Comparison of ENCODE assay signal across 2 cellular contexts in the genomic region with DNA sequence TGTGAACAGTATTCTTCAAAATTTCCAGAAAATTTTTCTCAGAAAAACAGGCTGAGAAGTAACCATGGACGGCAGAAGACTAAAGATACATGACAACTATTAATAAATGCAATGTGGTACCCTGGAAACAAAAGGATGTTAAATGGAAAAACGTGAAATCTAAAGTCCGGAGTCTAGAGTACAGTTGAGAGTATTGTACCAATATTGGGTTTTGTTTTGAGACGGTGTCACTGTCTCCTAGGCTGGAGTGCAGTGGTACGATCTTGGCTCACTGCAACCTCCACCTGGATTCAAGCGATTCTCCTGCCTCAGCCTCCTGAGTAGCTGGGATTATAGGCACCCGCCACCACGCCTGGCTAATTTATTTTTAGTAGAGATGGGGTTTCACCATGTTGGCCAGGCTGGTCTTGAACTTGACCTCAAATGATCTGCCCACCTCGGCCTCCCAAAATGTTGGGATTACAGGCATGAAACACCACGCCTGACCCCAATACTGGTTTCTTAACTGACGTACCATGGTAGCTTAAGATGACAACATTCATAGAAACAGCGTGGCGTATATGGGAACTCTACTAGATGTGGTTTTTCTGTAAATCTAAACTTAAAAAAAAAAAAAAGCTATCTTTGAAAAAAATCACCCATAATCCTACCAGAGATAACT.
TF ChIP-seq lines count a peak whose summit lies in the region.

No MANE protein-coding gene starts in this region.

TF ChIP-seq in HCT116, 20 proteins besides CTCF, POLR2A, EP300 and RAD21:
- peak; percentile 51 for TF ChIP-seq POLR2AphosphoS5 (IDR thresholded peaks at IDR 0.05; ENCODE audit: low read depth, low read length)
- no peak for TF ChIP-seq CBX3 (IDR thresholded peaks at IDR 0.05; ENCODE audit: low read depth)

TF ChIP-seq in K562, 482 proteins besides CTCF, POLR2A, EP300 and RAD21 (continues in another document):
- TF ChIP-seq HCFC1 (IDR thresholded peaks at IDR 0.05; ENCODE audit: low read depth, low read length) = no peak
- no peak for TF ChIP-seq ZNF311 (CRISPR knock-in tag; IDR thresholded peaks at IDR 0.05)
- peak; percentile 63 for TF ChIP-seq POLR2B (IDR thresholded peaks at IDR 0.05; ENCODE audit: low read depth, partially characterized antibody)
- TF ChIP-seq ZFP30 (CRISPR knock-in tag; IDR thresholded peaks at IDR 0.05; ENCODE audit: borderline replicate concordance) = no peak
- TF ChIP-seq THRAP3 (IDR thresholded peaks at IDR 0.05; ENCODE audit: borderline replicate concordance) = peak; percentile 90
- TF ChIP-seq HMGN3 (IDR thresholded peaks at IDR 0.05; ENCODE audit: borderline replicate concordance, extremely low read depth, insufficient read length, low read depth, low read length) = no peak
- TF ChIP-seq, protein P1, sequence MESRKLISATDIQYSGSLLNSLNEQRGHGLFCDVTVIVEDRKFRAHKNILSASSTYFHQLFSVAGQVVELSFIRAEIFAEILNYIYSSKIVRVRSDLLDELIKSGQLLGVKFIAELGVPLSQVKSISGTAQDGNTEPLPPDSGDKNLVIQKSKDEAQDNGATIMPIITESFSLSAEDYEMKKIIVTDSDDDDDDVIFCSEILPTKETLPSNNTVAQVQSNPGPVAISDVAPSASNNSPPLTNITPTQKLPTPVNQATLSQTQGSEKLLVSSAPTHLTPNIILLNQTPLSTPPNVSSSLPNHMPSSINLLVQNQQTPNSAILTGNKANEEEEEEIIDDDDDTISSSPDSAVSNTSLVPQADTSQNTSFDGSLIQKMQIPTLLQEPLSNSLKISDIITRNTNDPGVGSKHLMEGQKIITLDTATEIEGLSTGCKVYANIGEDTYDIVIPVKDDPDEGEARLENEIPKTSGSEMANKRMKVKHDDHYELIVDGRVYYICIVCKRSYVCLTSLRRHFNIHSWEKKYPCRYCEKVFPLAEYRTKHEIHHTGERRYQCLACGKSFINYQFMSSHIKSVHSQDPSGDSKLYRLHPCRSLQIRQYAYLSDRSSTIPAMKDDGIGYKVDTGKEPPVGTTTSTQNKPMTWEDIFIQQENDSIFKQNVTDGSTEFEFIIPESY (CRISPR knock-in tag; IDR thresholded peaks at IDR 0.05) = 0 out of 2 replicates have a peak, but pooled peaks have one; percentile 13
- no peak for TF ChIP-seq ZNF175 (CRISPR knock-in tag; IDR thresholded peaks at IDR 0.05; ENCODE audit: low read depth)
- TF ChIP-seq SIN3A (IDR thresholded peaks at IDR 0.05; ENCODE audit: borderline replicate concordance in 2 of 2, control insufficient read depth in 1 of 2, low read depth in 2 of 2, low read length in 2 of 2) = peak in 1 of 2 experiments; percentile 20; a peak in 1 of 4 replicates
- TF ChIP-seq THAP7 (CRISPR knock-in tag; IDR thresholded peaks at IDR 0.05) = no peak
- no peak for TF ChIP-seq CBX8 (IDR thresholded peaks at IDR 0.05; ENCODE audit: borderline replicate concordance, extremely low read depth, low read depth, low read length, poor library complexity, severe bottlenecking)
- no peak for TF ChIP-seq HNRNPH1 (optimal IDR thresholded peaks at IDR 0.05; ENCODE audit: low read depth, low read length)
- TF ChIP-seq, protein P2, sequence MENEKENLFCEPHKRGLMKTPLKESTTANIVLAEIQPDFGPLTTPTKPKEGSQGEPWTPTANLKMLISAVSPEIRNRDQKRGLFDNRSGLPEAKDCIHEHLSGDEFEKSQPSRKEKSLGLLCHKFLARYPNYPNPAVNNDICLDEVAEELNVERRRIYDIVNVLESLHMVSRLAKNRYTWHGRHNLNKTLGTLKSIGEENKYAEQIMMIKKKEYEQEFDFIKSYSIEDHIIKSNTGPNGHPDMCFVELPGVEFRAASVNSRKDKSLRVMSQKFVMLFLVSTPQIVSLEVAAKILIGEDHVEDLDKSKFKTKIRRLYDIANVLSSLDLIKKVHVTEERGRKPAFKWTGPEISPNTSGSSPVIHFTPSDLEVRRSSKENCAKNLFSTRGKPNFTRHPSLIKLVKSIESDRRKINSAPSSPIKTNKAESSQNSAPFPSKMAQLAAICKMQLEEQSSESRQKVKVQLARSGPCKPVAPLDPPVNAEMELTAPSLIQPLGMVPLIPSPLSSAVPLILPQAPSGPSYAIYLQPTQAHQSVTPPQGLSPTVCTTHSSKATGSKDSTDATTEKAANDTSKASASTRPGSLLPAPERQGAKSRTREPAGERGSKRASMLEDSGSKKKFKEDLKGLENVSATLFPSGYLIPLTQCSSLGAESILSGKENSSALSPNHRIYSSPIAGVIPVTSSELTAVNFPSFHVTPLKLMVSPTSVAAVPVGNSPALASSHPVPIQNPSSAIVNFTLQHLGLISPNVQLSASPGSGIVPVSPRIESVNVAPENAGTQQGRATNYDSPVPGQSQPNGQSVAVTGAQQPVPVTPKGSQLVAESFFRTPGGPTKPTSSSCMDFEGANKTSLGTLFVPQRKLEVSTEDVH (IDR thresholded peaks at IDR 0.05; ENCODE audit: low read depth, partially characterized antibody) = no peak
- TF ChIP-seq XRCC4 (IDR thresholded peaks at IDR 0.05; ENCODE audit: extremely low read depth, insufficient read depth, insufficient read length) = no peak
- TF ChIP-seq NUFIP1 (IDR thresholded peaks at IDR 0.05; ENCODE audit: partially characterized antibody) = no peak
- no peak for TF ChIP-seq RBM25 (IDR thresholded peaks at IDR 0.05; ENCODE audit: low read depth, low read length, severe bottlenecking)
- TF ChIP-seq MECOM (CRISPR knock-in tag; IDR thresholded peaks at IDR 0.05) = no peak
- TF ChIP-seq NEUROD1 (IDR thresholded peaks at IDR 0.05; ENCODE audit: borderline replicate concordance, low read depth, low read length, partially characterized antibody) = no peak
- TF ChIP-seq ZNF518B (CRISPR knock-in tag; IDR thresholded peaks at IDR 0.05) = no peak
- no peak for TF ChIP-seq EGR1 (conservative IDR thresholded peaks at IDR 0.05)
- TF ChIP-seq ADNP (tag; IDR thresholded peaks at IDR 0.05) = no peak
- no peak for TF ChIP-seq NCOA2 (IDR thresholded peaks at IDR 0.05; ENCODE audit: partially characterized antibody in 2 of 2)
- TF ChIP-seq ZNF57 (CRISPR knock-in tag; IDR thresholded peaks at IDR 0.05) = no peak
- no peak for TF ChIP-seq ZNF253 (CRISPR knock-in tag; conservative IDR thresholded peaks at IDR 0.05)
- no peak for TF ChIP-seq ZNF695 (CRISPR knock-in tag; IDR thresholded peaks at IDR 0.05)
- TF ChIP-seq GTF3C2 (IDR thresholded peaks at IDR 0.05; ENCODE audit: borderline replicate concordance, extremely low read depth, insufficient read length) = no peak
- TF ChIP-seq BCLAF1 (IDR thresholded peaks at IDR 0.05; ENCODE audit: borderline replicate concordance in 1 of 2, control insufficient read depth in 1 of 2, low read depth in 2 of 2, low read length in 1 of 2) = peak in 1 of 2 experiments; percentile 49; a peak in 1 of 4 replicates
- TF ChIP-seq GATAD2B (IDR thresholded peaks at IDR 0.05; ENCODE audit: borderline replicate concordance) = no peak
- TF ChIP-seq L3MBTL2 (IDR thresholded peaks at IDR 0.05) = no peak
- no peak for TF ChIP-seq ZNF778 (CRISPR knock-in tag; IDR thresholded peaks at IDR 0.05)
- no peak for TF ChIP-seq MIER1 (IDR thresholded peaks at IDR 0.05; ENCODE audit: low read depth)
- TF ChIP-seq BCL6 (CRISPR knock-in tag; IDR thresholded peaks at IDR 0.05) = no peak
- peak; percentile 57 for TF ChIP-seq SUPT5H (IDR thresholded peaks at IDR 0.05)
- TF ChIP-seq NCOR1 (IDR thresholded peaks at IDR 0.05) = peak; percentile 8; the same call in 1 of the 2 replicates
- TF ChIP-seq DACH1 (IDR thresholded peaks at IDR 0.05; ENCODE audit: partially characterized antibody) = no peak
- TF ChIP-seq, protein P3, sequence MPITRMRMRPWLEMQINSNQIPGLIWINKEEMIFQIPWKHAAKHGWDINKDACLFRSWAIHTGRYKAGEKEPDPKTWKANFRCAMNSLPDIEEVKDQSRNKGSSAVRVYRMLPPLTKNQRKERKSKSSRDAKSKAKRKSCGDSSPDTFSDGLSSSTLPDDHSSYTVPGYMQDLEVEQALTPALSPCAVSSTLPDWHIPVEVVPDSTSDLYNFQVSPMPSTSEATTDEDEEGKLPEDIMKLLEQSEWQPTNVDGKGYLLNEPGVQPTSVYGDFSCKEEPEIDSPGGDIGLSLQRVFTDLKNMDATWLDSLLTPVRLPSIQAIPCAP (CRISPR knock-in tag; IDR thresholded peaks at IDR 0.05; ENCODE audit: borderline replicate concordance) = no peak
- TF ChIP-seq SAFB (IDR thresholded peaks at IDR 0.05; ENCODE audit: borderline replicate concordance, low read depth, low read length) = no peak
- no peak for TF ChIP-seq SOX6 (IDR thresholded peaks at IDR 0.05)
- TF ChIP-seq POLR2AphosphoS5 (IDR thresholded peaks at IDR 0.05; ENCODE audit: control insufficient read depth, insufficient read depth, low read depth, low read length) = 0 out of 2 replicates have a peak, but pooled peaks have one; percentile 42
- no peak for TF ChIP-seq MYC (IDR thresholded peaks at IDR 0.05; ENCODE audit: low read depth, low read length)
- TF ChIP-seq MYC (CRISPR knock-in tag; IDR thresholded peaks at IDR 0.05; ENCODE audit: borderline replicate concordance, low read depth) = no peak
- TF ChIP-seq SPI1 (IDR thresholded peaks at IDR 0.05; ENCODE audit: borderline replicate concordance, low read depth, low read length) = no peak
- TF ChIP-seq MEF2A (IDR thresholded peaks at IDR 0.05; ENCODE audit: control insufficient read depth, low read depth, low read length) = no peak
- no peak for TF ChIP-seq GATAD2A (IDR thresholded peaks at IDR 0.05)
- TF ChIP-seq BMI1 (IDR thresholded peaks at IDR 0.05; ENCODE audit: low read length) = no peak
- peak; percentile 89; the same call in 1 of the 2 replicates for TF ChIP-seq ZBED1 (IDR thresholded peaks at IDR 0.05)
